ENCODE assay signal across 1 cellular context in the genomic region with DNA sequence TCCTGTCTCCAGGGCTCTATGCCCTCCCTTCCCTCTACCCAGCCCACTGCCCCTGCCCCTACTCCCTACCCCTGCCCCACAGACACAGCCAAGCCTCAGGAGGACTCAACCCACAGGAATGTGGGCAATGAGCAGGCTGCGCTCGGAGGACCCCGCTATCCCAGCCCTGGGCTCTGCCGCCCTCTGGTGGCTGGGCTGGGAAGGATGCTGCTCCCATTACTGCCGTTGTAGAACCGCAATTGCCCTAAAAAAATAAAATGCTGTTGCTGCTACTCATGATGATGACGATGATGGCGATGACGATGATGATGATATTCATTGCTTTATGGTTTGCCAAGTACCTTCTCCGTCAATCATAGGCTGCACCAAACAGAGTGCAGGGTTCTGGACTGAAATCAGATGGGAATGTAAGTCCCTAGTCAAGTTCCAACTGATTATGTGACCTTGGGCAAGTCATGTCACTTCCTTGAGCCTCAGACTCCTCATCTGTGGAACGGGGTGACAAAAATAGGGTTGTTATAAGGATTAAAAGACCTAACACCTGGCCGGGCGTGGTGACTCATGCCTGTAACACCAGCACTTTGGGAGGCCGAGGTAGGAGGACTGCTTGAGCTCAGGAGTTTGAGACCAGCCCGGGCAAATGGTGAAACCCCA.
A peak's percentile ranks its signal among the peaks of the same experiment; 100 is the strongest.
TF ChIP-seq lines count a peak whose summit lies in the region.

No MANE protein-coding gene starts in this region.

TF ChIP-seq in K562, 482 proteins besides CTCF, POLR2A, EP300 and RAD21 (continued from another document and continues in another):
- TF ChIP-seq L3MBTL2 (IDR thresholded peaks at IDR 0.05) (0 out of 2 replicates have a peak, but pooled peaks have one; percentile 20), BCOR (IDR thresholded peaks at IDR 0.05) (peak; percentile 52; the same call in 1 of the 2 replicates), TOE1 (IDR thresholded peaks at IDR 0.05; ENCODE audit: borderline replicate concordance) (no peak), TOE1 (CRISPR knock-in tag; IDR thresholded peaks at IDR 0.05; ENCODE audit: borderline replicate concordance, low read depth) (peak; percentile 71; the same call in 1 of the 2 replicates), ZFP36 (IDR thresholded peaks at IDR 0.05; ENCODE audit: low read depth, low read length, partially characterized antibody) (peak; percentile 47), STAG1 (CRISPR knock-in tag; IDR thresholded peaks at IDR 0.05; ENCODE audit: borderline replicate concordance) (peak; percentile 98), CCNT2 (IDR thresholded peaks at IDR 0.05; ENCODE audit: borderline replicate concordance, extremely low read depth, insufficient read length, low read depth, low read length) (no peak), BRCA1 (IDR thresholded peaks at IDR 0.05) (no peak), BRCA1 (CRISPR knock-in tag; IDR thresholded peaks at IDR 0.05) (no peak), SP1 (CRISPR knock-in tag; IDR thresholded peaks at IDR 0.05) (peak; percentile 67), JUND (IDR thresholded peaks at IDR 0.05; ENCODE audit: borderline replicate concordance, low read depth, low read length) (0 out of 2 replicates have a peak, but pooled peaks have one; percentile 29), JUND (tag; IDR thresholded peaks at IDR 0.05; ENCODE audit: borderline replicate concordance, low read depth, low read length) (peak; percentile 41; the same call in 1 of the 3 replicates), MECOM (CRISPR knock-in tag; IDR thresholded peaks at IDR 0.05) (no peak), SLC30A9 (CRISPR knock-in tag; IDR thresholded peaks at IDR 0.05) (no peak), NRF1 (conservative IDR thresholded peaks at IDR 0.05 in 1 of 2, IDR thresholded peaks at IDR 0.05 in 1 of 2) (no peak), ZNF282 (CRISPR knock-in tag; IDR thresholded peaks at IDR 0.05) (no peak), LCOR (CRISPR knock-in tag; IDR thresholded peaks at IDR 0.05) (0 out of 2 replicates have a peak, but pooled peaks have one; percentile 36), TEAD4 (IDR thresholded peaks at IDR 0.05; ENCODE audit: low read length) (peak; percentile 73), TEAD4 (CRISPR knock-in tag; IDR thresholded peaks at IDR 0.05; ENCODE audit: borderline replicate concordance) (no peak), PCBP2 (IDR thresholded peaks at IDR 0.05; ENCODE audit: low read depth, low read length, poor library complexity, severe bottlenecking) (no peak), TRIM24 (IDR thresholded peaks at IDR 0.05) (0 out of 4 replicates have a peak, but pooled peaks of 1 of the 2 experiments have one; percentile 10), KAT8 (IDR thresholded peaks at IDR 0.05; ENCODE audit: low read depth) (no peak), GABPA (tag; conservative IDR thresholded peaks at IDR 0.05; ENCODE audit: low read depth) (no peak), PHF20 (IDR thresholded peaks at IDR 0.05; ENCODE audit: partially characterized antibody) (peak; percentile 23), KLF6 (CRISPR knock-in tag; IDR thresholded peaks at IDR 0.05; ENCODE audit: borderline replicate concordance) (no peak), KDM2B (CRISPR knock-in tag; IDR thresholded peaks at IDR 0.05) (0 out of 2 replicates have a peak, but pooled peaks have one; percentile 38)
- TF ChIP-seq, protein P1, sequence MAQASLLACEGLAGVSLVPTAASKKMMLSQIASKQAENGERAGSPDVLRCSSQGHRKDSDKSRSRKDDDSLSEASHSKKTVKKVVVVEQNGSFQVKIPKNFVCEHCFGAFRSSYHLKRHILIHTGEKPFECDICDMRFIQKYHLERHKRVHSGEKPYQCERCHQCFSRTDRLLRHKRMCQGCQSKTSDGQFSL (CRISPR knock-in tag; IDR thresholded peaks at IDR 0.05) = peak; percentile 57; the same call in 1 of the 2 replicates
- TF ChIP-seq, protein P1 (tag; IDR thresholded peaks at IDR 0.05) = no peak
- TF ChIP-seq, protein P2, sequence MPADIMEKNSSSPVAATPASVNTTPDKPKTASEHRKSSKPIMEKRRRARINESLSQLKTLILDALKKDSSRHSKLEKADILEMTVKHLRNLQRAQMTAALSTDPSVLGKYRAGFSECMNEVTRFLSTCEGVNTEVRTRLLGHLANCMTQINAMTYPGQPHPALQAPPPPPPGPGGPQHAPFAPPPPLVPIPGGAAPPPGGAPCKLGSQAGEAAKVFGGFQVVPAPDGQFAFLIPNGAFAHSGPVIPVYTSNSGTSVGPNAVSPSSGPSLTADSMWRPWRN (IDR thresholded peaks at IDR 0.05; ENCODE audit: low read depth) = no peak
- TF ChIP-seq, protein P3, sequence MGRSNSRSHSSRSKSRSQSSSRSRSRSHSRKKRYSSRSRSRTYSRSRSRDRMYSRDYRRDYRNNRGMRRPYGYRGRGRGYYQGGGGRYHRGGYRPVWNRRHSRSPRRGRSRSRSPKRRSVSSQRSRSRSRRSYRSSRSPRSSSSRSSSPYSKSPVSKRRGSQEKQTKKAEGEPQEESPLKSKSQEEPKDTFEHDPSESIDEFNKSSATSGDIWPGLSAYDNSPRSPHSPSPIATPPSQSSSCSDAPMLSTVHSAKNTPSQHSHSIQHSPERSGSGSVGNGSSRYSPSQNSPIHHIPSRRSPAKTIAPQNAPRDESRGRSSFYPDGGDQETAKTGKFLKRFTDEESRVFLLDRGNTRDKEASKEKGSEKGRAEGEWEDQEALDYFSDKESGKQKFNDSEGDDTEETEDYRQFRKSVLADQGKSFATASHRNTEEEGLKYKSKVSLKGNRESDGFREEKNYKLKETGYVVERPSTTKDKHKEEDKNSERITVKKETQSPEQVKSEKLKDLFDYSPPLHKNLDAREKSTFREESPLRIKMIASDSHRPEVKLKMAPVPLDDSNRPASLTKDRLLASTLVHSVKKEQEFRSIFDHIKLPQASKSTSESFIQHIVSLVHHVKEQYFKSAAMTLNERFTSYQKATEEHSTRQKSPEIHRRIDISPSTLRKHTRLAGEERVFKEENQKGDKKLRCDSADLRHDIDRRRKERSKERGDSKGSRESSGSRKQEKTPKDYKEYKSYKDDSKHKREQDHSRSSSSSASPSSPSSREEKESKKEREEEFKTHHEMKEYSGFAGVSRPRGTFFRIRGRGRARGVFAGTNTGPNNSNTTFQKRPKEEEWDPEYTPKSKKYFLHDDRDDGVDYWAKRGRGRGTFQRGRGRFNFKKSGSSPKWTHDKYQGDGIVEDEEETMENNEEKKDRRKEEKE (IDR thresholded peaks at IDR 0.05; ENCODE audit: borderline replicate concordance in 1 of 2, control insufficient read depth in 1 of 2, low read depth in 2 of 2, low read length in 1 of 2) = 0 out of 4 replicates have a peak, but pooled peaks of 1 of the 2 experiments have one; percentile 41
- TF ChIP-seq, protein P4, sequence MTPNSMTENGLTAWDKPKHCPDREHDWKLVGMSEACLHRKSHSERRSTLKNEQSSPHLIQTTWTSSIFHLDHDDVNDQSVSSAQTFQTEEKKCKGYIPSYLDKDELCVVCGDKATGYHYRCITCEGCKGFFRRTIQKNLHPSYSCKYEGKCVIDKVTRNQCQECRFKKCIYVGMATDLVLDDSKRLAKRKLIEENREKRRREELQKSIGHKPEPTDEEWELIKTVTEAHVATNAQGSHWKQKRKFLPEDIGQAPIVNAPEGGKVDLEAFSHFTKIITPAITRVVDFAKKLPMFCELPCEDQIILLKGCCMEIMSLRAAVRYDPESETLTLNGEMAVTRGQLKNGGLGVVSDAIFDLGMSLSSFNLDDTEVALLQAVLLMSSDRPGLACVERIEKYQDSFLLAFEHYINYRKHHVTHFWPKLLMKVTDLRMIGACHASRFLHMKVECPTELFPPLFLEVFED (CRISPR knock-in tag; conservative IDR thresholded peaks at IDR 0.05) = peak; percentile 66; the same call in 1 of the 2 replicates
- TF ChIP-seq, protein P5, sequence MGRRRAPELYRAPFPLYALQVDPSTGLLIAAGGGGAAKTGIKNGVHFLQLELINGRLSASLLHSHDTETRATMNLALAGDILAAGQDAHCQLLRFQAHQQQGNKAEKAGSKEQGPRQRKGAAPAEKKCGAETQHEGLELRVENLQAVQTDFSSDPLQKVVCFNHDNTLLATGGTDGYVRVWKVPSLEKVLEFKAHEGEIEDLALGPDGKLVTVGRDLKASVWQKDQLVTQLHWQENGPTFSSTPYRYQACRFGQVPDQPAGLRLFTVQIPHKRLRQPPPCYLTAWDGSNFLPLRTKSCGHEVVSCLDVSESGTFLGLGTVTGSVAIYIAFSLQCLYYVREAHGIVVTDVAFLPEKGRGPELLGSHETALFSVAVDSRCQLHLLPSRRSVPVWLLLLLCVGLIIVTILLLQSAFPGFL (CRISPR knock-in tag; IDR thresholded peaks at IDR 0.05) = no peak
- TF ChIP-seq, protein P6, sequence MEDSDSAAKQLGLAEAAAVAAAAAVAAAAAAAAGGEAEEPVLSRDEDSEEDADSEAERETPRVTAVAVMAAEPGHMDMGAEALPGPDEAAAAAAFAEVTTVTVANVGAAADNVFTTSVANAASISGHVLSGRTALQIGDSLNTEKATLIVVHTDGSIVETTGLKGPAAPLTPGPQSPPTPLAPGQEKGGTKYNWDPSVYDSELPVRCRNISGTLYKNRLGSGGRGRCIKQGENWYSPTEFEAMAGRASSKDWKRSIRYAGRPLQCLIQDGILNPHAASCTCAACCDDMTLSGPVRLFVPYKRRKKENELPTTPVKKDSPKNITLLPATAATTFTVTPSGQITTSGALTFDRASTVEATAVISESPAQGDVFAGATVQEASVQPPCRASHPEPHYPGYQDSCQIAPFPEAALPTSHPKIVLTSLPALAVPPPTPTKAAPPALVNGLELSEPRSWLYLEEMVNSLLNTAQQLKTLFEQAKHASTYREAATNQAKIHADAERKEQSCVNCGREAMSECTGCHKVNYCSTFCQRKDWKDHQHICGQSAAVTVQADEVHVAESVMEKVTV (CRISPR knock-in tag; IDR thresholded peaks at IDR 0.05) = peak; percentile 100
- TF ChIP-seq, protein P7, sequence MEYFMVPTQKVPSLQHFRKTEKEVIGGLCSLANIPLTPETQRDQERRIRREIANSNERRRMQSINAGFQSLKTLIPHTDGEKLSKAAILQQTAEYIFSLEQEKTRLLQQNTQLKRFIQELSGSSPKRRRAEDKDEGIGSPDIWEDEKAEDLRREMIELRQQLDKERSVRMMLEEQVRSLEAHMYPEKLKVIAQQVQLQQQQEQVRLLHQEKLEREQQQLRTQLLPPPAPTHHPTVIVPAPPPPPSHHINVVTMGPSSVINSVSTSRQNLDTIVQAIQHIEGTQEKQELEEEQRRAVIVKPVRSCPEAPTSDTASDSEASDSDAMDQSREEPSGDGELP (CRISPR knock-in tag; IDR thresholded peaks at IDR 0.05; ENCODE audit: borderline replicate concordance) = peak; percentile 66; the same call in 1 of the 2 replicates
- TF ChIP-seq, protein P8, sequence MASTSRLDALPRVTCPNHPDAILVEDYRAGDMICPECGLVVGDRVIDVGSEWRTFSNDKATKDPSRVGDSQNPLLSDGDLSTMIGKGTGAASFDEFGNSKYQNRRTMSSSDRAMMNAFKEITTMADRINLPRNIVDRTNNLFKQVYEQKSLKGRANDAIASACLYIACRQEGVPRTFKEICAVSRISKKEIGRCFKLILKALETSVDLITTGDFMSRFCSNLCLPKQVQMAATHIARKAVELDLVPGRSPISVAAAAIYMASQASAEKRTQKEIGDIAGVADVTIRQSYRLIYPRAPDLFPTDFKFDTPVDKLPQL (IDR thresholded peaks at IDR 0.05; ENCODE audit: extremely low read depth, insufficient read length) = no peak
- TF ChIP-seq, protein P9, sequence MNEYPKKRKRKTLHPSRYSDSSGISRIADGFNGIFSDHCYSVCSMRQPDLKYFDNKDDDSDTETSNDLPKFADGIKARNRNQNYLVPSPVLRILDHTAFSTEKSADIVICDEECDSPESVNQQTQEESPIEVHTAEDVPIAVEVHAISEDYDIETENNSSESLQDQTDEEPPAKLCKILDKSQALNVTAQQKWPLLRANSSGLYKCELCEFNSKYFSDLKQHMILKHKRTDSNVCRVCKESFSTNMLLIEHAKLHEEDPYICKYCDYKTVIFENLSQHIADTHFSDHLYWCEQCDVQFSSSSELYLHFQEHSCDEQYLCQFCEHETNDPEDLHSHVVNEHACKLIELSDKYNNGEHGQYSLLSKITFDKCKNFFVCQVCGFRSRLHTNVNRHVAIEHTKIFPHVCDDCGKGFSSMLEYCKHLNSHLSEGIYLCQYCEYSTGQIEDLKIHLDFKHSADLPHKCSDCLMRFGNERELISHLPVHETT (CRISPR knock-in tag; conservative IDR thresholded peaks at IDR 0.05 in 1 of 2, IDR thresholded peaks at IDR 0.05 in 1 of 2) = no peak
- TF ChIP-seq, protein P10, sequence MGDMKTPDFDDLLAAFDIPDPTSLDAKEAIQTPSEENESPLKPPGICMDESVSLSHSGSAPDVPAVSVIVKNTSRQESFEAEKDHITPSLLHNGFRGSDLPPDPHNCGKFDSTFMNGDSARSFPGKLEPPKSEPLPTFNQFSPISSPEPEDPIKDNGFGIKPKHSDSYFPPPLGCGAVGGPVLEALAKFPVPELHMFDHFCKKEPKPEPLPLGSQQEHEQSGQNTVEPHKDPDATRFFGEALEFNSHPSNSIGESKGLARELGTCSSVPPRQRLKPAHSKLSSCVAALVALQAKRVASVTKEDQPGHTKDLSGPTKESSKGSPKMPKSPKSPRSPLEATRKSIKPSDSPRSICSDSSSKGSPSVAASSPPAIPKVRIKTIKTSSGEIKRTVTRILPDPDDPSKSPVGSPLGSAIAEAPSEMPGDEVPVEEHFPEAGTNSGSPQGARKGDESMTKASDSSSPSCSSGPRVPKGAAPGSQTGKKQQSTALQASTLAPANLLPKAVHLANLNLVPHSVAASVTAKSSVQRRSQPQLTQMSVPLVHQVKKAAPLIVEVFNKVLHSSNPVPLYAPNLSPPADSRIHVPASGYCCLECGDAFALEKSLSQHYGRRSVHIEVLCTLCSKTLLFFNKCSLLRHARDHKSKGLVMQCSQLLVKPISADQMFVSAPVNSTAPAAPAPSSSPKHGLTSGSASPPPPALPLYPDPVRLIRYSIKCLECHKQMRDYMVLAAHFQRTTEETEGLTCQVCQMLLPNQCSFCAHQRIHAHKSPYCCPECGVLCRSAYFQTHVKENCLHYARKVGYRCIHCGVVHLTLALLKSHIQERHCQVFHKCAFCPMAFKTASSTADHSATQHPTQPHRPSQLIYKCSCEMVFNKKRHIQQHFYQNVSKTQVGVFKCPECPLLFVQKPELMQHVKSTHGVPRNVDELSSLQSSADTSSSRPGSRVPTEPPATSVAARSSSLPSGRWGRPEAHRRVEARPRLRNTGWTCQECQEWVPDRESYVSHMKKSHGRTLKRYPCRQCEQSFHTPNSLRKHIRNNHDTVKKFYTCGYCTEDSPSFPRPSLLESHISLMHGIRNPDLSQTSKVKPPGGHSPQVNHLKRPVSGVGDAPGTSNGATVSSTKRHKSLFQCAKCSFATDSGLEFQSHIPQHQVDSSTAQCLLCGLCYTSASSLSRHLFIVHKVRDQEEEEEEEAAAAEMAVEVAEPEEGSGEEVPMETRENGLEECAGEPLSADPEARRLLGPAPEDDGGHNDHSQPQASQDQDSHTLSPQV (IDR thresholded peaks at IDR 0.05) = 0 out of 2 replicates have a peak, but pooled peaks have one; percentile 24
- TF ChIP-seq, protein P11, sequence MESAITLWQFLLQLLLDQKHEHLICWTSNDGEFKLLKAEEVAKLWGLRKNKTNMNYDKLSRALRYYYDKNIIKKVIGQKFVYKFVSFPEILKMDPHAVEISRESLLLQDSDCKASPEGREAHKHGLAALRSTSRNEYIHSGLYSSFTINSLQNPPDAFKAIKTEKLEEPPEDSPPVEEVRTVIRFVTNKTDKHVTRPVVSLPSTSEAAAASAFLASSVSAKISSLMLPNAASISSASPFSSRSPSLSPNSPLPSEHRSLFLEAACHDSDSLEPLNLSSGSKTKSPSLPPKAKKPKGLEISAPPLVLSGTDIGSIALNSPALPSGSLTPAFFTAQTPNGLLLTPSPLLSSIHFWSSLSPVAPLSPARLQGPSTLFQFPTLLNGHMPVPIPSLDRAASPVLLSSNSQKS (CRISPR knock-in tag; IDR thresholded peaks at IDR 0.05) = no peak
